In genomic region chr16:88556294-88556988, GRCh38 we compare ENCODE assay signal across 30 cellular contexts.
"Had no signal": no experiment of that assay in that cellular context is flagged by ENCODE, and none has a peak within 500 bp of the region (broad histone marks: within the 10 kb centered on the region; RNA-seq: fewer than 3 reads in every experiment).

No MANE protein-coding gene starts in this region.

- H3K27ac Mint-ChIP-seq: activated CD4-positive, alpha-beta memory T cell treated with anti-CD3 and anti-CD28 coated beads, Interleukin-2, amount 10 ng/mL, durations not matched to agents 7 days and 5 days; activated naive CD8-positive, alpha-beta T cell treated with anti-CD3 and anti-CD28 coated beads, Interleukin-2, amount 10 ng/mL, durations not matched to agents 7 days and 5 days; activated T-cell treated with anti-CD3 and anti-CD28 coated beads, Interleukin-2, amount 50 U/mL, for 72 hours; activated T-helper 17 cell treated with anti-CD3 and anti-CD28 coated beads, Interleukin-2, amount 50 U/mL, for 72 hours had no signal

- H3K4me3 ChIP-seq: PC-9 had no signal

- H3K36me3 ChIP-seq: WERI-Rb-1 had no signal

- ATAC-seq: activated T-cell treated with anti-CD3 and anti-CD28 coated beads, Interleukin-2, amount 50 U/mL, for 72 hours; activated T-helper 17 cell treated with anti-CD3 and anti-CD28 coated beads, Interleukin-2, amount 50 U/mL, for 72 hours had no signal

- H3K4me2 ChIP-seq: PC-9 had no signal

- DNase-seq: activated CD4-positive, alpha-beta memory T cell treated with anti-CD3 and anti-CD28 coated beads, Interleukin-2, amount 10 ng/mL, durations not matched to agents 7 days and 5 days; activated CD4-positive, alpha-beta T cell treated with anti-CD3 and anti-CD28 coated beads for 1 hour; activated CD4-positive, alpha-beta T cell treated with anti-CD3 and anti-CD28 coated beads for 48 hours; activated CD4-positive, CD25-positive, alpha-beta regulatory T cell; activated effector memory CD4-positive, alpha-beta T cell treated with anti-CD3 and anti-CD28 coated beads, Interleukin-2, amount 50 U/mL, for 16 hours; activated naive CD4-positive, alpha-beta T cell; activated naive CD8-positive, alpha-beta T cell treated with anti-CD3 and anti-CD28 coated beads, Interleukin-2, amount 10 ng/mL, durations not matched to agents 7 days and 5 days; activated T-cell treated with anti-CD3 and anti-CD28 coated beads, Interleukin-2, amount 50 U/mL, for 1 hour; activated T-cell treated with anti-CD3 and anti-CD28 coated beads, Interleukin-2, amount 50 U/mL, for 72 hours; caudate nucleus; cerebellar nuclear complex; NCI-H1105; NCI-H1417 treated with DMSO at 0.1 percent for 48 hours; NCI-H187 treated with DMSO at 0.1 percent for 48 hours; NCI-H2081; NCI-H2171 treated with DMSO at 0.1 percent for 48 hours; NCI-H226; NCI-H446 treated with DMSO at 0.1 percent for 48 hours; NCI-H524 treated with DMSO at 0.1 percent for 48 hours; NK-92 treated with Interleukin-12 subunit alpha and Interleukin-12 subunit beta, amount 100 ng/mL, for 24 hours; PC-9; Right ventricle myocardium superior; SW 1271; T-helper 1 cell; T-helper 2 cell; T-helper 9 cell; WERI-Rb-1 had no signal

- H3K27ac ChIP-seq: PC-9, WERI-Rb-1 had no signal

- H3K4me1 Mint-ChIP-seq: activated CD4-positive, alpha-beta memory T cell treated with anti-CD3 and anti-CD28 coated beads, Interleukin-2, amount 10 ng/mL, durations not matched to agents 7 days and 5 days; activated T-helper 17 cell treated with anti-CD3 and anti-CD28 coated beads, Interleukin-2, amount 50 U/mL, for 72 hours had no signal

- H3K4me3 Mint-ChIP-seq: activated CD4-positive, alpha-beta memory T cell treated with anti-CD3 and anti-CD28 coated beads, Interleukin-2, amount 10 ng/mL, durations not matched to agents 7 days and 5 days; activated naive CD4-positive, alpha-beta T cell treated with anti-CD3 and anti-CD28 coated beads, Interleukin-2, amount 50 U/mL, for 24 hours; activated naive CD8-positive, alpha-beta T cell treated with anti-CD3 and anti-CD28 coated beads, Interleukin-2, amount 10 ng/mL, durations not matched to agents 7 days and 5 days; activated T-cell treated with anti-CD3 and anti-CD28 coated beads, Interleukin-2, amount 50 U/mL, for 72 hours; activated T-helper 17 cell treated with anti-CD3 and anti-CD28 coated beads, Interleukin-2, amount 50 U/mL, for 72 hours; brain had no signal

- H3K36me3 Mint-ChIP-seq: activated naive CD4-positive, alpha-beta T cell treated with anti-CD3 and anti-CD28 coated beads, Interleukin-2, amount 50 U/mL, for 24 hours; activated naive CD8-positive, alpha-beta T cell treated with anti-CD3 and anti-CD28 coated beads, Interleukin-2, amount 10 ng/mL, durations not matched to agents 7 days and 5 days; brain had no signal

- H2AFZ ChIP-seq: PC-9 had no signal

- H3K9me3 Mint-ChIP-seq: activated naive CD4-positive, alpha-beta T cell treated with anti-CD3 and anti-CD28 coated beads, Interleukin-2, amount 50 U/mL, for 24 hours; activated T-helper 17 cell treated with anti-CD3 and anti-CD28 coated beads, Interleukin-2, amount 50 U/mL, for 72 hours had no signal
